ENCODE assay signal across 16 cellular contexts in genomic region chr5:141489841-141490240, GRCh38. TPM values are rescaled to one million over a fixed set of nuclear protein-coding genes. Genes with fewer than 3 reads are reported as not detected.
"Had no signal": no experiment of that assay in that cellular context is flagged by ENCODE, and none has a peak within 500 bp of the region (broad histone marks: within the 10 kb centered on the region; RNA-seq: fewer than 3 reads in every experiment).

No MANE protein-coding gene starts in this region.

- H3K4me3 Mint-ChIP-seq: activated naive CD8-positive, alpha-beta T cell treated with anti-CD3 and anti-CD28 coated beads for 36 hours; endodermal cell; stimulated activated naive CD8-positive, alpha-beta T cell treated with anti-CD3 and anti-CD28 coated beads, Interleukin-15, amount 100 ng/mL, for 72 hours had no signal

- H3K27ac ChIP-seq: hepatocyte, ovary, right lobe of liver, spleen, testis, upper lobe of left lung had no signal

- ATAC-seq: activated CD4-positive, CD25-positive, alpha-beta regulatory T cell treated with anti-CD3 and anti-CD28 coated beads, Interleukin-2, amount 50 U/mL, for 24 hours; left ventricle myocardium superior; right lobe of liver; stimulated activated naive CD8-positive, alpha-beta T cell treated with anti-CD3 and anti-CD28 coated beads, Interleukin-15, amount 100 ng/mL, for 72 hours had no signal

- H3K36me3 ChIP-seq: ovary, right lobe of liver had no signal

- H3K9me3 ChIP-seq: ovary, right lobe of liver, spleen, testis, upper lobe of left lung had no signal

- H3K36me3 Mint-ChIP-seq: activated naive CD8-positive, alpha-beta T cell treated with anti-CD3 and anti-CD28 coated beads for 36 hours had no signal

- H3K4me2 ChIP-seq: hepatocyte had no signal

- H2AFZ ChIP-seq: hepatocyte had no signal

- H3K27me3 ChIP-seq: brain microvascular endothelial cell, ovary, right lobe of liver, testis had no signal

- H3K9me3 Mint-ChIP-seq: activated naive CD8-positive, alpha-beta T cell treated with anti-CD3 and anti-CD28 coated beads for 36 hours; endodermal cell; stimulated activated naive CD8-positive, alpha-beta T cell treated with anti-CD3 and anti-CD28 coated beads, Interleukin-15, amount 100 ng/mL, for 72 hours had no signal

- H3K4me3 ChIP-seq: hepatocyte, ovary, right lobe of liver, spleen, testis, upper lobe of left lung had no signal

- DNase-seq: activated CD4-positive, alpha-beta T cell treated with anti-CD3 and anti-CD28 coated beads, Interleukin-2, amount 50 U/mL, for 1 hour; activated gamma-delta T cell treated with Interleukin-2 at 50 U/mL for 16 hours; activated naive CD8-positive, alpha-beta T cell treated with anti-CD3 and anti-CD28 coated beads for 36 hours; brain microvascular endothelial cell; dermis blood vessel endothelial cell; erythroblast; left ventricle myocardium superior; spleen; stimulated activated naive CD8-positive, alpha-beta T cell treated with anti-CD3 and anti-CD28 coated beads, Interleukin-15, amount 100 ng/mL, for 72 hours; testis; upper lobe of left lung had no signal

- H3K27ac Mint-ChIP-seq: activated naive CD8-positive, alpha-beta T cell treated with anti-CD3 and anti-CD28 coated beads for 36 hours; endodermal cell; stimulated activated naive CD8-positive, alpha-beta T cell treated with anti-CD3 and anti-CD28 coated beads, Interleukin-15, amount 100 ng/mL, for 72 hours had no signal

RNA-seq across cellular contexts. Expression of gene PCDHGC5, which starts 1.0 kb away (rescaled TPM):
- total RNA-seq: activated naive CD8-positive, alpha-beta T cell treated with anti-CD3 and anti-CD28 coated beads for 36 hours had no signal

RNA-seq across cellular contexts. Expression of gene PCDHGC4, which starts 5.0 kb away (rescaled TPM):
- total RNA-seq: activated naive CD8-positive, alpha-beta T cell treated with anti-CD3 and anti-CD28 coated beads for 36 hours had no signal
